ENCODE assay signal across 8 cellular contexts in the genomic region with DNA sequence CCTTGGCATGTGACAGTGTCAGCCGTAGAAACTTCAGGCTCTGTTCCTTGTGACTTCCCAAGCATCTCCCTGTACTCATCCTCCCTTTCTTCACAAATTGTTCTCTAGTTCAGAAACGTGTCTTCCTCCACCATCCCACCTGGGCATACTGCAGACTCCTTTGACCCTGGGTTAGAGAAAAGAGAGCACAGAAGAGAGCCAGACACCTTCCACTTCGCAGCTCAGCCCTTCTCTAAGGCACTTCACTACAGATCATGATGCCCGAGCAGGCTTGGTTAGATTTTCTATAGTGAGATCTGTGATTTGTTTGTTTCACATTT.
DNase-seq lines count a peak whose midpoint lies in the region; ATAC-seq and TF ChIP-seq lines count a peak whose summit lies in the region.

No MANE protein-coding gene starts in this region.

- CTCF ChIA-PET in PC-9 (lab: Charles Lee): interaction anchor here (0.7 kb wide), 1 partner anchor 11 kb away, joined by 3 read pairs; no protein-coding TSS in a partner anchor

- H3K36me3 ChIP-seq in left ventricle myocardium inferior: no peaks in the 10 kb centered on the region
- no peaks in the 10 kb centered on the region for H3K36me3 ChIP-seq in right atrium auricular region
- H3K36me3 ChIP-seq in PC-9 (ENCODE audit: low read depth): no peaks in the 10 kb centered on the region
- H3K36me3 ChIP-seq in smooth muscle cell (ENCODE audit: low read depth): no peaks in the 10 kb centered on the region
- no peaks in the 10 kb centered on the region for H3K36me3 ChIP-seq in stomach

- H4K20me1 ChIP-seq in PC-9 (ENCODE audit: insufficient read depth) (no peaks in the 10 kb centered on the region), smooth muscle cell (ENCODE audit: low read depth) (no peaks in the 10 kb centered on the region)

- intact Hi-C loops in left ventricle myocardium inferior (cut with micrococcal nuclease): no loop called here
- intact Hi-C loops in PC-9 (cut with micrococcal nuclease; ENCODE audit: unreplicated experiment): no loop called here
- intact Hi-C loops in stomach (cut with DNase I; ENCODE audit: low total_unique reads): no loop called here

- DNase-seq in left ventricle myocardium inferior (no peak), right atrium auricular region (ENCODE audit: low spot score) (no peak), PC-9 (no peak), smooth muscle cell (lab: John Stamatoyannopoulos, UW; ENCODE audit: unreplicated experiment) (no peak), GM03348 (ENCODE audit: low spot score) (no peak), NCI-H2029 treated with DMSO at 0.1 percent for 48 hours (lab: John Stamatoyannopoulos, UW) (no peak), stomach (no peak)

- peaks cover 10% of the 10 kb centered on the region for H3K4me1 ChIP-seq in left ventricle myocardium inferior
- no peaks in the 10 kb centered on the region for H3K4me1 ChIP-seq in right atrium auricular region
- H3K4me1 ChIP-seq in PC-9 (replicated peaks; ENCODE audit: insufficient read depth): no peaks in the 10 kb centered on the region
- H3K4me1 ChIP-seq in smooth muscle cell (ENCODE audit: low read depth): no peaks in the 10 kb centered on the region
- peaks cover 0 to 13% (median 11%) of the 10 kb centered on the region in 4 donors for H3K4me1 ChIP-seq in stomach

- no peak overlapping the region for H3K27ac ChIP-seq in left ventricle myocardium inferior (replicated peaks)
- H3K27ac ChIP-seq in right atrium auricular region: no peak overlapping the region
- no peak overlapping the region for H3K27ac ChIP-seq in PC-9
- no peak overlapping the region for H3K27ac ChIP-seq in smooth muscle cell (ENCODE audit: low read depth)
- H3K27ac ChIP-seq in stomach: no peak overlapping the region

- no peaks in the 10 kb centered on the region for H3F3A ChIP-seq in PC-9 (ENCODE audit: insufficient read depth, low read depth)
- H3F3A ChIP-seq in smooth muscle cell (ENCODE audit: low read depth): no peaks in the 10 kb centered on the region

- TF ChIP-seq POLR2A in stomach (IDR thresholded peaks at IDR 0.05): no peak

- peak; percentile 19 for ATAC-seq in HG02763 (IDR thresholded peaks at IDR 0.05; ENCODE audit: unreplicated experiment)

- H3K79me2 ChIP-seq in PC-9 (ENCODE audit: low read depth) (no peaks in the 10 kb centered on the region), smooth muscle cell (ENCODE audit: low read depth) (no peaks in the 10 kb centered on the region)

- TF ChIP-seq CTCF in left ventricle myocardium inferior (IDR thresholded peaks at IDR 0.05; ENCODE audit: borderline replicate concordance) (peak; percentile 47), right atrium auricular region (IDR thresholded peaks at IDR 0.05) (peak in 1 of 2 donors; percentile 21), PC-9 (conservative IDR thresholded peaks at IDR 0.05) (0 out of 2 replicates have a peak, but pooled peaks have one; percentile 7), smooth muscle cell (IDR thresholded peaks at IDR 0.05; ENCODE audit: borderline replicate concordance, insufficient read depth, poor library complexity, severe bottlenecking) (no peak), stomach (IDR thresholded peaks at IDR 0.05) (peak in 2 of 7 experiments; percentile 3 to 11)

- H3K4me2 ChIP-seq in PC-9 (no peak overlapping the region), smooth muscle cell (no peak overlapping the region)

- 34% methylated on average over 4 of the region's 4 CpGs for WGBS in smooth muscle cell (ENCODE audit: low lambda C conversion rate)
- WGBS in stomach, 5 donors: 11 to 30% (median 25%) methylated on average over 4 of the region's 4 CpGs

- TF ChIP-seq EP300 in stomach (IDR thresholded peaks at IDR 0.05): no peak

- H3K9me3 ChIP-seq in left ventricle myocardium inferior (replicated peaks) (no peaks in the 10 kb centered on the region), right atrium auricular region (no peaks in the 10 kb centered on the region), PC-9 (ENCODE audit: insufficient read depth, low read depth) (no peaks in the 10 kb centered on the region), smooth muscle cell (replicated peaks; ENCODE audit: low read depth) (no peaks in the 10 kb centered on the region), stomach (no peaks in the 10 kb centered on the region)

- H3K27me3 ChIP-seq in left ventricle myocardium inferior (ENCODE audit: low read depth) (no peaks in the 10 kb centered on the region), right atrium auricular region (no peaks in the 10 kb centered on the region), PC-9 (ENCODE audit: insufficient read depth, low read depth) (peaks cover 4% of the 10 kb centered on the region; the same call in 1 of the 2 replicates), smooth muscle cell (ENCODE audit: low read depth) (no peaks in the 10 kb centered on the region), stomach (no peaks in the 10 kb centered on the region)

- H3K4me3 ChIP-seq in left ventricle myocardium inferior: no peak overlapping the region
- no peak overlapping the region for H3K4me3 ChIP-seq in right atrium auricular region
- no peak overlapping the region for H3K4me3 ChIP-seq in PC-9
- no peak overlapping the region for H3K4me3 ChIP-seq in smooth muscle cell
- no peak overlapping the region for H3K4me3 ChIP-seq in stomach

- H3K9me2 ChIP-seq in PC-9 (ENCODE audit: insufficient read depth): no peaks in the 10 kb centered on the region

- POLR2A ChIA-PET in PC-9 (lab: Charles Lee; ENCODE audit: unreplicated experiment): no interaction called here

- no peak overlapping the region for H2AFZ ChIP-seq in PC-9
- no peak overlapping the region for H2AFZ ChIP-seq in smooth muscle cell (ENCODE audit: low read depth)

- H3K9ac ChIP-seq in smooth muscle cell (ENCODE audit: low read depth): no peak overlapping the region

- BruUV-seq in PC-9 (replicated peaks; lab: Mats Ljungman, UMichigan): no TSS peak
